22 cellular contexts compared by ENCODE assay signal in the genomic region with DNA sequence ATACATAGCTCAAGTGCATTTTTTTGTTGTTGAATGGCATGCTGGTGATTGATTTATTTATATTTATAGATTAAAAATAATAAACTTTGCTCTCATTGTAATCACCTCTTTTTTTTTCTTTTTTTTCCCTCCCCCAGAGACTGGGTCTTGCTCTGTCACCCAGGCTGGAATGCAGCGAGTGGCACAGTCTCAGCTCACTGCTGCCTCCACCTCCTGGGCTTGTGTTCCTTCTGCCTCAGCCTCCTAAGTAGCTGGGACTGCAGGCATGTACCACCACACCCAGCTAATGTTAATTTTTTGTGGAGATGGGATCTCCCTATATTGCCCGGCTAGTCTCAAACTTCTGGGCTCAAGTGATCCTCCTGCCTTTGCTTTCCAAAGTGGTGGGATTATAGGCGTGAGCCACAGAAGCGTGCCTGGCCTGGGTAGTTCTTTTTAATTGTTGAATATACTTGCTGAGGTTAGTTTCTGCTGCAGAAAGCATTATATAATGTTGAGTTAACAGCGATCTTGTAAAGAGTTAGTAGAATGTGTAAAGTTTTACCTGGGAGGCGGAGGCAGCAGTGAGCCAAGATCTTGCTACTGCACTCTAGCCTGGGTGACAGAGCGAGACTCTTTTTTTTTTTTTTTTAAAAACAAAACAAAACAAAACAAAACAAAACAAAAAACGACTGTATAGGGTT.
DNase-seq lines count a peak whose midpoint lies in the region; ATAC-seq, FAIRE-seq and TF ChIP-seq lines count a peak whose summit lies in the region.
"Had no signal": no experiment of that assay in that cellular context is flagged by ENCODE, and none has a peak within 500 bp of the region (broad histone marks: within the 10 kb centered on the region; RNA-seq: fewer than 3 reads in every experiment).

No MANE protein-coding gene starts in this region.

- H3K9me3 Mint-ChIP-seq in nephron (no peaks in the 10 kb centered on the region), Calu3 (ENCODE audit: low read depth, unreplicated experiment) (no peaks in the 10 kb centered on the region)
- H3K9me3 Mint-ChIP-seq in T-helper 2 cell treated with Interferon-gamma antibody and Interleukin-4, amounts not matched to agents 5 μg/mL and 100 μg/mL, for 36 hours: no peaks in the 10 kb centered on the region
- no peaks in the 10 kb centered on the region for H3K9me3 Mint-ChIP-seq in naive thymus-derived CD4-positive, alpha-beta T cell
- H3K9me3 Mint-ChIP-seq: activated naive CD4-positive, alpha-beta T cell treated with anti-CD3 and anti-CD28 coated beads for 36 hours; CD8-positive, alpha-beta T cell had no signal

- H3K18ac ChIP-seq in H1 (ENCODE audit: extremely low read depth, low read length): 0 out of 2 replicates have a peak overlapping the region, but pooled peaks have one; percentile 14

- no peak overlapping the region for H2BK120ac ChIP-seq in H1 (replicated peaks; ENCODE audit: low read depth, low read length)

- no peak overlapping the region for H3K9ac ChIP-seq in H1 (replicated peaks in 1 of 4; ENCODE audit: extremely low read depth in 1 of 4, low read depth in 3 of 4, low read length in 3 of 4)

- no peak overlapping the region for H3K4ac ChIP-seq in H1 (replicated peaks; ENCODE audit: insufficient read length, low read depth, low read length)

- TF ChIP-seq CTCF in C4-2B (conservative IDR thresholded peaks at IDR 0.05) (0 out of 2 replicates have a peak, but pooled peaks have one; percentile 13), H1 (IDR thresholded peaks at IDR 0.05; ENCODE audit: control extremely low read depth in 1 of 3, insufficient read depth in 1 of 3, low read depth in 1 of 3, low read length in 3 of 3) (no peak), nephron (IDR thresholded peaks at IDR 0.05; ENCODE audit: unreplicated experiment in 3 of 3) (no peak), Calu3 (IDR thresholded peaks at IDR 0.05; ENCODE audit: unreplicated experiment) (no peak)

- H4K8ac ChIP-seq in H1 (ENCODE audit: extremely low read depth, insufficient read depth, low read length): no peak overlapping the region

- 67% methylated on average over 8 of the region's 8 CpGs; no CpG with 5 or more reads in 1 of the 2 experiments for WGBS in H1 (ENCODE audit: extremely low coverage in 1 of 2, insufficient coverage in 1 of 2, insufficient read length in 1 of 2, insufficient replicate concordance in 2 of 2, low coverage in 1 of 2, low lambda C conversion rate in 2 of 2, missing lambda C conversion rate in 1 of 2), 2 experiments

- no peak overlapping the region; the same call in 1 of the 2 replicates for H2AK5ac ChIP-seq in H1 (ENCODE audit: low read depth, low read length)

- no peak overlapping the region for H2BK15ac ChIP-seq in H1 (ENCODE audit: low read length)

- H2AFZ ChIP-seq in H1 (ENCODE audit: low read length): no peak overlapping the region

- no peak overlapping the region for H2BK20ac ChIP-seq in H1 (ENCODE audit: low read length)

- POLR2A ChIA-PET in H1 (lab: Charles Lee; ENCODE audit: partially characterized antibody): interaction anchor here (0.7 to 2.4 kb wide), 4 partner anchors 13 to 83 kb away, joined by 3 to 8 read pairs (median 3); a partner anchor contains a TSS
- POLR2A ChIA-PET in naive thymus-derived CD4-positive, alpha-beta T cell (lab: Charles Lee): no interaction called here

- FAIRE-seq in H1 (lab: Jason Lieb, UNC): no peak
- FAIRE-seq: urothelium cell line had no signal

- no peaks in the 10 kb centered on the region; a peak in 3 of 8 replicates for H3K36me3 ChIP-seq in H1 (ENCODE audit: control insufficient read depth in 2 of 4, insufficient read depth in 4 of 4, low read length in 3 of 4)
- peaks cover 0 to 1% (median 0%) of the 10 kb centered on the region in 3 experiments for H3K36me3 ChIP-seq in naive thymus-derived CD4-positive, alpha-beta T cell (ENCODE audit: control insufficient read depth in 2 of 3, insufficient read depth in 3 of 3, low read length in 3 of 3)

- no peaks in the 10 kb centered on the region for H3K27me3 ChIP-seq in H1 (replicated peaks in 1 of 4; ENCODE audit: control insufficient read depth in 3 of 4, extremely low read depth in 1 of 4, insufficient read depth in 3 of 4, low read length in 3 of 4)
- H3K27me3 ChIP-seq in naive thymus-derived CD4-positive, alpha-beta T cell (ENCODE audit: control insufficient read depth in 2 of 2, insufficient read depth in 2 of 2, low read length in 2 of 2): no peaks in the 10 kb centered on the region
- H3K27me3 ChIP-seq: dorsolateral prefrontal cortex had no signal

- H3K23ac ChIP-seq in H1 (ENCODE audit: insufficient read length): no peak overlapping the region

- H2BK12ac ChIP-seq in H1 (ENCODE audit: low read depth, low read length): no peak overlapping the region

- DNase-seq in M059J (ENCODE audit: low read depth) (peak; percentile 59), H1 (ENCODE audit: low read depth in 1 of 2, low spot score in 2 of 2) (no peak), Calu3 (no peak), sciatic nerve (ENCODE audit: low spot score) (no peak)
- no peak for DNase-seq in T-helper 2 cell treated with Interferon-gamma antibody and Interleukin-4, amounts not matched to agents 5 μg/mL and 100 μg/mL, for 36 hours (ENCODE audit: low spot score)
- DNase-seq in naive thymus-derived CD4-positive, alpha-beta T cell: no peak
- DNase-seq: activated CD4-positive, alpha-beta T cell treated with anti-CD3 and anti-CD28 coated beads for 4 hours; activated CD8-positive, alpha-beta memory T cell treated with anti-CD3 and anti-CD28 coated beads, Interleukin-2, amount 50 U/mL, for 48 hours; activated naive CD4-positive, alpha-beta T cell treated with anti-CD3 and anti-CD28 coated beads for 36 hours; CD8-positive, alpha-beta T cell; dorsolateral prefrontal cortex; Kasumi-1; NCI-H1436 treated with DMSO at 0.1 percent for 48 hours; NCI-H2227 treated with DMSO at 0.1 percent for 48 hours; SHP77; stimulated activated CD4-positive, alpha-beta T cell treated with anti-CD3 and anti-CD28 coated beads, Interleukin-12 subunit alpha, Interleukin-12 subunit beta, amount 100 ng/mL, for 4 hours; stimulated activated naive CD4-positive, alpha-beta T cell; T-helper 9 cell had no signal

- no peaks in the 10 kb centered on the region; the same call in 1 of the 2 replicates for H3K79me1 ChIP-seq in H1 (ENCODE audit: low read depth, low read length)

- H3K27ac ChIP-seq in C4-2B (no peak overlapping the region), H1 (ENCODE audit: low read depth, low read length) (no peak overlapping the region)
- no peak overlapping the region for H3K27ac ChIP-seq in naive thymus-derived CD4-positive, alpha-beta T cell (ENCODE audit: low read depth, low read length)

- H4K20me1 ChIP-seq in H1 (replicated peaks in 1 of 2; ENCODE audit: control insufficient read depth in 1 of 2, insufficient read depth in 2 of 2, low read length in 2 of 2): peaks cover 0 to 2% of the 10 kb centered on the region in 2 experiments

- H3K27ac Mint-ChIP-seq in nephron: peak overlapping the region; percentile 85 to 94 (median 85)
- H3K27ac Mint-ChIP-seq in T-helper 2 cell treated with Interferon-gamma antibody and Interleukin-4, amounts not matched to agents 5 μg/mL and 100 μg/mL, for 36 hours: no peak overlapping the region
- peak overlapping the region in 1 of 9 donors; percentile 12 for H3K27ac Mint-ChIP-seq in naive thymus-derived CD4-positive, alpha-beta T cell
- no peak overlapping the region for H3K27ac Mint-ChIP-seq in Calu3 (ENCODE audit: unreplicated experiment)
- H3K27ac Mint-ChIP-seq: activated naive CD4-positive, alpha-beta T cell treated with anti-CD3 and anti-CD28 coated beads for 36 hours; CD8-positive, alpha-beta T cell had no signal

- H3K27me3 Mint-ChIP-seq in nephron (ENCODE audit: low read depth) (no peaks in the 10 kb centered on the region), Calu3 (ENCODE audit: unreplicated experiment) (no peaks in the 10 kb centered on the region)
- no peaks in the 10 kb centered on the region for H3K27me3 Mint-ChIP-seq in T-helper 2 cell treated with Interferon-gamma antibody and Interleukin-4, amounts not matched to agents 5 μg/mL and 100 μg/mL, for 36 hours (ENCODE audit: low read depth)
- H3K27me3 Mint-ChIP-seq in naive thymus-derived CD4-positive, alpha-beta T cell: no peaks in the 10 kb centered on the region
- H3K27me3 Mint-ChIP-seq: progenitor cell of endocrine pancreas had no signal

- H3K9me3 ChIP-seq in H1 (ENCODE audit: insufficient read depth in 2 of 2, low read depth in 1 of 2, low read length in 1 of 2): no peaks in the 10 kb centered on the region
- H3K9me3 ChIP-seq in naive thymus-derived CD4-positive, alpha-beta T cell (ENCODE audit: control insufficient read depth in 2 of 3, low read length in 3 of 3): no peaks in the 10 kb centered on the region

- no peak overlapping the region; a peak in 1 of 4 replicates for H3K4me2 ChIP-seq in H1 (ENCODE audit: insufficient read depth in 1 of 2, low read depth in 2 of 2, low read length in 2 of 2)

- H4K91ac ChIP-seq in H1 (replicated peaks; ENCODE audit: insufficient read length, low read length): no peak overlapping the region

- H3K4me3 Mint-ChIP-seq in nephron (no peak overlapping the region), Calu3 (ENCODE audit: low read depth, unreplicated experiment) (no peak overlapping the region)
- H3K4me3 Mint-ChIP-seq in T-helper 2 cell treated with Interferon-gamma antibody and Interleukin-4, amounts not matched to agents 5 μg/mL and 100 μg/mL, for 36 hours: no peak overlapping the region
- no peak overlapping the region for H3K4me3 Mint-ChIP-seq in naive thymus-derived CD4-positive, alpha-beta T cell
- H3K4me3 Mint-ChIP-seq: activated naive CD4-positive, alpha-beta T cell treated with anti-CD3 and anti-CD28 coated beads for 36 hours; CD8-positive, alpha-beta T cell had no signal

- BruUV-seq in Calu3 (replicated peaks; lab: Mats Ljungman, UMichigan): no TSS peak

- no peak overlapping the region for H3K4me3 ChIP-seq in H1 (ENCODE audit: extremely low read depth in 1 of 4, insufficient read depth in 2 of 4, low read depth in 3 of 4, low read length in 4 of 4)
- no peak overlapping the region for H3K4me3 ChIP-seq in naive thymus-derived CD4-positive, alpha-beta T cell (ENCODE audit: low read length)

- intact Hi-C loops in naive thymus-derived CD4-positive, alpha-beta T cell (cut with micrococcal nuclease): no loop called here
- intact Hi-C loops in Calu3 (cut with micrococcal nuclease; ENCODE audit: unreplicated experiment): no loop called here
- intact Hi-C loops in sciatic nerve (cut with DNase I): no loop called here

- H3K56ac ChIP-seq in H1 (replicated peaks; ENCODE audit: insufficient read length, low read depth, low read length): no peak overlapping the region

- TF ChIP-seq POLR2A in H1 (IDR thresholded peaks at IDR 0.05; ENCODE audit: control extremely low read depth in 1 of 2, low read depth in 2 of 2, low read length in 2 of 2): no peak

- H2BK5ac ChIP-seq in H1 (ENCODE audit: low read depth, low read length): no peak overlapping the region

- H3K36me3 Mint-ChIP-seq in nephron (ENCODE audit: low read depth) (peaks cover 16% of the 10 kb centered on the region), Calu3 (ENCODE audit: insufficient read depth, unreplicated experiment) (peaks cover 4% of the 10 kb centered on the region)
- H3K36me3 Mint-ChIP-seq in T-helper 2 cell treated with Interferon-gamma antibody and Interleukin-4, amounts not matched to agents 5 μg/mL and 100 μg/mL, for 36 hours (ENCODE audit: low read depth): no peaks in the 10 kb centered on the region
- H3K36me3 Mint-ChIP-seq in naive thymus-derived CD4-positive, alpha-beta T cell: peaks cover 0 to 17% (median 3%) of the 10 kb centered on the region in 5 donors

- peaks cover 0 to 61% of the 10 kb centered on the region in 2 experiments; a peak in 3 of 4 replicates for H3K79me2 ChIP-seq in H1 (ENCODE audit: control insufficient read depth in 1 of 2, insufficient read depth in 2 of 2, low read length in 2 of 2)

- CTCF ChIA-PET in H1 (lab: Charles Lee; ENCODE audit: partially characterized antibody) (interaction anchor here (0.6 to 3.8 kb wide), 8 partner anchors 13 to 331 kb away, joined by 3 to 24 read pairs (median 3); no protein-coding TSS in a partner anchor), Calu3 (lab: Charles Lee) (no interaction called here)
- CTCF ChIA-PET in naive thymus-derived CD4-positive, alpha-beta T cell (lab: Charles Lee): no interaction called here

- H3K4me1 ChIP-seq in H1 (replicated peaks in 1 of 4; ENCODE audit: control insufficient read depth in 3 of 4, insufficient read depth in 4 of 4, low read length in 3 of 4): peaks cover 2 to 18% (median 14%) of the 10 kb centered on the region in 4 experiments; a peak in 6 of 7 replicates
- no peaks in the 10 kb centered on the region for H3K4me1 ChIP-seq in naive thymus-derived CD4-positive, alpha-beta T cell (ENCODE audit: control insufficient read depth in 2 of 2, insufficient read depth in 2 of 2, low read length in 2 of 2)

- peaks cover 2% of the 10 kb centered on the region; the same call in 1 of the 2 replicates for H3K23me2 ChIP-seq in H1 (ENCODE audit: low read depth, low read length)

- no peak for ATAC-seq in naive thymus-derived CD4-positive, alpha-beta T cell
- no peak for ATAC-seq in sciatic nerve
- ATAC-seq: CD8-positive, alpha-beta T cell had no signal

- no peak for TF ChIP-seq EP300 in H1 (IDR thresholded peaks at IDR 0.05; ENCODE audit: borderline replicate concordance in 1 of 2, low read depth in 2 of 2, low read length in 2 of 2)

- H4K5ac ChIP-seq in H1 (ENCODE audit: insufficient read length, low read depth, low read length): no peak overlapping the region

- H3K14ac ChIP-seq in H1 (ENCODE audit: insufficient read length): no peak overlapping the region

- no peak for TF ChIP-seq RAD21 in H1 (IDR thresholded peaks at IDR 0.05 in 1 of 2, conservative IDR thresholded peaks at IDR 0.05 in 1 of 2; ENCODE audit: low read depth in 2 of 2, low read length in 2 of 2)

- H3K4me1 Mint-ChIP-seq in nephron (peaks cover 48% of the 10 kb centered on the region), Calu3 (ENCODE audit: low read depth, unreplicated experiment) (peaks cover 31% of the 10 kb centered on the region)
- peaks cover 22% of the 10 kb centered on the region for H3K4me1 Mint-ChIP-seq in T-helper 2 cell treated with Interferon-gamma antibody and Interleukin-4, amounts not matched to agents 5 μg/mL and 100 μg/mL, for 36 hours (ENCODE audit: low read depth)
- peaks cover 25 to 66% (median 45%) of the 10 kb centered on the region in 7 donors for H3K4me1 Mint-ChIP-seq in naive thymus-derived CD4-positive, alpha-beta T cell

Comparison
In these comparisons a context has a peak if more than half of its experiments do, and no peak if none do; other contexts are left out.
1. H3K27ac Mint-ChIP-seq: peak in nephron (3 of 3); none in T-helper 2 cell treated with Interferon-gamma antibody and Interleukin-4, amounts not matched to agents 5 μg/mL and 100 μg/mL, for 36 hours (single experiment) and Calu3 (single experiment).